15 cellular contexts compared by ENCODE assay signal in genomic region chr22:19875061-19875530, GRCh38. TPM values are rescaled to one million over a fixed set of nuclear protein-coding genes. Genes with fewer than 3 reads are reported as not detected.
DNase-seq lines count a peak whose midpoint lies in the region; ATAC-seq and TF ChIP-seq lines count a peak whose summit lies in the region.
"Had no signal": no experiment of that assay in that cellular context is flagged by ENCODE, and none has a peak within 500 bp of the region (broad histone marks: within the 10 kb centered on the region; RNA-seq: fewer than 3 reads in every experiment).

No MANE protein-coding gene starts in this region.

- H3K36me3 ChIP-seq in CD4-positive, CD25-positive, alpha-beta regulatory T cell (ENCODE audit: control insufficient read depth, insufficient read depth, low read length) = peaks cover 2% of the 10 kb centered on the region
- no peaks in the 10 kb centered on the region for H3K36me3 ChIP-seq in Panc1 (ENCODE audit: control insufficient read depth, insufficient read depth, low read length)

- BruUV-seq in Panc1 (replicated peaks; lab: Mats Ljungman, UMichigan) = no TSS peak

- no peaks in the 10 kb centered on the region for H3K36me3 Mint-ChIP-seq in CD4-positive, CD25-positive, alpha-beta regulatory T cell

- H3K27ac Mint-ChIP-seq in CD4-positive, CD25-positive, alpha-beta regulatory T cell = peak overlapping the region in 1 of 3 donors; percentile 85
- H3K27ac Mint-ChIP-seq: stimulated activated naive B cell treated with anti-CD40 and anti-IgM and Interleukin-4, amounts not matched to agents 10 μg/mL and 1 μg/mL and 100 μg/mL, for 72 hours had no signal

- no peak overlapping the region for H3K4me3 ChIP-seq in CD4-positive, CD25-positive, alpha-beta regulatory T cell (ENCODE audit: low read depth, low read length)
- H3K4me3 ChIP-seq in Panc1 (ENCODE audit: low read depth in 2 of 2, low read length in 2 of 2) = no peak overlapping the region

- intact Hi-C loops in Panc1 (cut with micrococcal nuclease; ENCODE audit: unreplicated experiment) = no loop called here
- intact Hi-C loops in posterior cingulate gyrus (cut with DNase I) = no loop called here

- POLR2A ChIA-PET in Panc1 (lab: Charles Lee) = no interaction called here

- in situ Hi-C loops in Panc1 (cut with HindIII; ENCODE audit: low pct_unique_long_range_greater_than_20kb, low sequenced_read_pairs) = no loop called here

- no peak for TF ChIP-seq CTCF in Panc1 (IDR thresholded peaks at IDR 0.05)

- peak overlapping the region; percentile 57 for H3K27ac ChIP-seq in CD4-positive, CD25-positive, alpha-beta regulatory T cell (ENCODE audit: insufficient read depth, low read length, poor library complexity, severe bottlenecking)
- H3K27ac ChIP-seq in Panc1 (ENCODE audit: low read length) (peak overlapping the region; percentile 69), epithelial cell of prostate (peak overlapping the region; percentile 38)

- H3K4me3 Mint-ChIP-seq in CD4-positive, CD25-positive, alpha-beta regulatory T cell = no peak overlapping the region
- H3K4me3 Mint-ChIP-seq: stimulated activated naive B cell treated with anti-CD40 and anti-IgM and Interleukin-4, amounts not matched to agents 10 μg/mL and 1 μg/mL and 100 μg/mL, for 72 hours had no signal

- no peaks in the 10 kb centered on the region for H3K27me3 Mint-ChIP-seq in CD4-positive, CD25-positive, alpha-beta regulatory T cell
- H3K27me3 Mint-ChIP-seq: stimulated activated naive B cell treated with anti-CD40 and anti-IgM and Interleukin-4, amounts not matched to agents 10 μg/mL and 1 μg/mL and 100 μg/mL, for 72 hours had no signal

- peaks cover 20% of the 10 kb centered on the region for H3K4me1 ChIP-seq in CD4-positive, CD25-positive, alpha-beta regulatory T cell (ENCODE audit: control insufficient read depth, insufficient read depth, low read length, poor library complexity, severe bottlenecking)
- peaks cover 70% of the 10 kb centered on the region for H3K4me1 ChIP-seq in Panc1 (ENCODE audit: control insufficient read depth, insufficient read depth, low read length)

- ATAC-seq in CD4-positive, CD25-positive, alpha-beta regulatory T cell (ENCODE audit: low read depth in 2 of 2) = no peak
- ATAC-seq in Panc1 = no peak
- ATAC-seq in HG02571 (IDR thresholded peaks at IDR 0.05; ENCODE audit: unreplicated experiment) = no peak
- no peak for ATAC-seq in HG03378 (IDR thresholded peaks at IDR 0.05; ENCODE audit: unreplicated experiment)
- ATAC-seq: stimulated activated naive B cell treated with anti-CD40 and anti-IgM and Interleukin-4, amounts not matched to agents 10 μg/mL and 1 μg/mL and 100 μg/mL, for 72 hours had no signal

- no peaks in the 10 kb centered on the region for H3K27me3 ChIP-seq in CD4-positive, CD25-positive, alpha-beta regulatory T cell (ENCODE audit: control insufficient read depth, insufficient read depth, low read length)
- H3K27me3 ChIP-seq in Panc1 (ENCODE audit: control insufficient read depth, insufficient read depth, low read length) = no peaks in the 10 kb centered on the region

- H3K9me3 ChIP-seq in CD4-positive, CD25-positive, alpha-beta regulatory T cell (ENCODE audit: control insufficient read depth in 2 of 2, low read length in 2 of 2) = no peaks in the 10 kb centered on the region
- H3K9me3 ChIP-seq in Panc1 (ENCODE audit: control insufficient read depth, insufficient read depth, low read depth, low read length) = no peaks in the 10 kb centered on the region

- DNase-seq in CD4-positive, CD25-positive, alpha-beta regulatory T cell = no peak
- DNase-seq in Panc1 (ENCODE audit: low read depth, low spot score) (no peak), epithelial cell of prostate (ENCODE audit: low read depth, low spot score) (no peak), posterior cingulate gyrus (peak in 6 of 10 donors; percentile 3 to 78 (median 41)), putamen (ENCODE audit: low spot score) (no peak), OCI-M2 (lab: John Stamatoyannopoulos, UW; ENCODE audit: unreplicated experiment) (no peak)
- DNase-seq: effector CD8-positive, alpha-beta T cell; Kasumi-1; NCI-H1694 treated with DMSO at 0.1 percent for 48 hours; occipital lobe; SIG-M5; stimulated activated CD4-positive, alpha-beta T cell treated with anti-CD3 and anti-CD28 coated beads, Interleukin-2, amount 100 ng/mL, for 48 hours; stimulated activated naive B cell treated with anti-CD40 and anti-IgM and Interleukin-4, amounts not matched to agents 10 μg/mL and 1 μg/mL and 100 μg/mL, for 72 hours had no signal

- no peaks in the 10 kb centered on the region for H3K9me3 Mint-ChIP-seq in CD4-positive, CD25-positive, alpha-beta regulatory T cell
- H3K9me3 Mint-ChIP-seq: stimulated activated naive B cell treated with anti-CD40 and anti-IgM and Interleukin-4, amounts not matched to agents 10 μg/mL and 1 μg/mL and 100 μg/mL, for 72 hours had no signal

- H3K4me1 Mint-ChIP-seq in CD4-positive, CD25-positive, alpha-beta regulatory T cell = peaks cover 0 to 15% (median 5%) of the 10 kb centered on the region in 4 donors
- H3K4me1 Mint-ChIP-seq: stimulated activated naive B cell treated with anti-CD40 and anti-IgM and Interleukin-4, amounts not matched to agents 10 μg/mL and 1 μg/mL and 100 μg/mL, for 72 hours had no signal

- CTCF ChIA-PET in Panc1 (lab: Charles Lee) = interaction anchor here (0.6 kb wide), 1 partner anchor 144 kb away, joined by 4 read pairs; no protein-coding TSS in a partner anchor

RNA-seq across cellular contexts. Expression of gene GNB1L, which starts 20.4 kb away (rescaled TPM):
- 8.2 TPM for total RNA-seq in CD4-positive, CD25-positive, alpha-beta regulatory T cell
- 10 to 100 TPM; 13.3 to 29.8 (median 19.7) TPM for polyA plus RNA-seq in CD4-positive, CD25-positive, alpha-beta regulatory T cell
- total RNA-seq in Panc1 (2021; ENCODE audit: unreplicated experiment) = 12.2 TPM
- polyA plus RNA-seq in Panc1 (2012; ENCODE audit: insufficient read length) = 10.2 TPM

RNA-seq across cellular contexts. Expression of gene RTL10, which starts 20.4 kb away (rescaled TPM):
- 18.8 TPM for total RNA-seq in CD4-positive, CD25-positive, alpha-beta regulatory T cell
- 10 to 100 TPM in 2 of 4 donors, 1 to 10 TPM in 2; 7.5 to 12.6 (median 10.9) TPM for polyA plus RNA-seq in CD4-positive, CD25-positive, alpha-beta regulatory T cell
- total RNA-seq in Panc1 (2021; ENCODE audit: unreplicated experiment) = 26.7 TPM
- polyA plus RNA-seq in Panc1 (2012; ENCODE audit: insufficient read length) = 22.5 TPM

Comparison
In these comparisons a context has a peak if more than half of its experiments do, and no peak if none do; other contexts are left out.
1. DNase-seq: peak in posterior cingulate gyrus (6 of 10); none in CD4-positive, CD25-positive, alpha-beta regulatory T cell (0 of 3), Panc1 (single experiment), epithelial cell of prostate (single experiment), putamen (single experiment) and OCI-M2 (single experiment).
2. Peak in every context shown above with its lines, with median percentiles within 50 percentile points of each other: H3K27ac ChIP-seq.